Comparison of ENCODE assay signal across 8 cellular contexts in the genomic region with DNA sequence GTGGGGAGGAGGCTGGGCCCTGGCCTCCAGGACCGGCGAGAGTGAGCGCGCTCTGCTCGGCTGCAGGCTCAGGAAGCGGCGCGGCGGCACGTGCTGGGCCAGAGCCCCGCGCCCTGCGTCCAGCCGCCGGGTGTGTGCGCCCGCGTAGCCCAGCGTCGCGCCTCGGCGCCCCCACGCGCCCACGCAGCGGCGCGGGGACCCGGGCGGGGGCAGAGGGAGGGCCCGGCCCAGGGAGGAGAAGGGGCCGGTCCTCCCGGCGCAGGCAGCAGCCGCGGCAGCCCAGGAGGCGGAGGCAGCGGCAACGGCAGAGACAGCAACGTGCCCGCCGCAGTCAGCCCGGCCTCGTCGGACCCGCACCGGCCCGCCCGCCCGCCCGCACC. TPM values are rescaled to one million over a fixed set of nuclear protein-coding genes. Genes with fewer than 3 reads are reported as not detected.
DNase-seq lines count a peak whose midpoint lies in the region; ATAC-seq lines count a peak whose summit lies in the region.

Gene EYA2, plus strand, starts transcription at position 265 of the 380 bp plus-strand sequence. CDS start 95,168 bp downstream, outside the sequence.

- no peaks in the 10 kb centered on the region for H3K36me3 ChIP-seq in mesodermal cell (ENCODE audit: control insufficient read depth, insufficient read depth, low read length)

- ATAC-seq in GM18511 (IDR thresholded peaks at IDR 0.05; ENCODE audit: unreplicated experiment): no peak

- peak within 1 kb of the TSS; percentile 34 for H3K4me3 ChIP-seq in mesodermal cell (ENCODE audit: extremely low read depth, insufficient read depth, low read length, poor library complexity, severe bottlenecking)

- H3K4me1 ChIP-seq in mesodermal cell (ENCODE audit: control insufficient read depth, insufficient read depth, low read length, poor library complexity, severe bottlenecking): no peaks in the 10 kb centered on the region

- H3K9me3 ChIP-seq in mesodermal cell (ENCODE audit: control insufficient read depth, low read length): no peaks in the 10 kb centered on the region

- H3K27ac ChIP-seq in mesodermal cell (ENCODE audit: low read depth, low read length, severe bottlenecking): no peak within 1 kb of the TSS

- WGBS in mesodermal cell (ENCODE audit: insufficient coverage in 2 of 2), 2 experiments: 0 to 1% methylated on average over 26 to 37 of the region's 52 CpGs

- DNase-seq in stimulated activated CD4-positive, alpha-beta T cell treated with anti-CD3 and anti-CD28 coated beads, Interleukin-15, amount 100 ng/mL, for 24 hours: peak; percentile 2
- no peak for DNase-seq in stimulated activated CD4-positive, alpha-beta T cell treated with anti-CD3 and anti-CD28 coated beads, Interleukin-1b, Interleukin-23, amount 100 ng/mL, for 48 hours
- DNase-seq in ecto neural progenitor cell (ENCODE audit: low spot score): peak; percentile 65
- no peak for DNase-seq in NOMO-1 treated with DMSO at 0.1 percent for 48 hours (lab: John Stamatoyannopoulos, UW; ENCODE audit: unreplicated experiment)
- no peak for DNase-seq in NK-92 (lab: John Stamatoyannopoulos, UW; ENCODE audit: unreplicated experiment)
- no peak for DNase-seq in NCI-H226

RNA-seq across cellular contexts. Expression of gene EYA2, which starts in this region (rescaled TPM):
- 0.33 TPM for polyA plus RNA-seq in mesodermal cell (2013, experiment 1 of 2)
- polyA plus RNA-seq in mesodermal cell (2013, experiment 2 of 2): 1.5 TPM

Comparison
In these comparisons a context has a peak if more than half of its experiments do, and no peak if none do; other contexts are left out.
1. DNase-seq: peak in stimulated activated CD4-positive, alpha-beta T cell treated with anti-CD3 and anti-CD28 coated beads, Interleukin-15, amount 100 ng/mL, for 24 hours (single experiment) and ecto neural progenitor cell (single experiment); none in stimulated activated CD4-positive, alpha-beta T cell treated with anti-CD3 and anti-CD28 coated beads, Interleukin-1b, Interleukin-23, amount 100 ng/mL, for 48 hours (single experiment), NOMO-1 treated with DMSO at 0.1 percent for 48 hours (single experiment), NK-92 (single experiment) and NCI-H226 (single experiment).